1 cellular context compared by ENCODE assay signal in genomic region chr1:44714944-44715571, GRCh38.
TF ChIP-seq lines count a peak whose summit lies in the region.

No MANE protein-coding gene starts in this region.

TF ChIP-seq in HepG2, 621 proteins besides CTCF, POLR2A, EP300 and RAD21:
- TF ChIP-seq ELF3 (CRISPR knock-in tag; IDR thresholded peaks at IDR 0.05) (peak; percentile 62), CREB1 (IDR thresholded peaks at IDR 0.05) (no peak), CREB1 (CRISPR knock-in tag; IDR thresholded peaks at IDR 0.05) (peak; percentile 18; the same call in 1 of the 2 replicates), ARID4A (CRISPR knock-in tag; IDR thresholded peaks at IDR 0.05; ENCODE audit: borderline replicate concordance) (peak; percentile 31; the same call in 1 of the 2 replicates), SMC3 (IDR thresholded peaks at IDR 0.05; ENCODE audit: low read length) (peak; percentile 53), STAG1 (CRISPR knock-in tag; IDR thresholded peaks at IDR 0.05) (peak; percentile 59), MYC (CRISPR knock-in tag; IDR thresholded peaks at IDR 0.05; ENCODE audit: borderline replicate concordance) (no peak), ZBTB39 (CRISPR knock-in tag; IDR thresholded peaks at IDR 0.05) (0 out of 2 replicates have a peak, but pooled peaks have one; percentile 37), ZNF839 (CRISPR knock-in tag; IDR thresholded peaks at IDR 0.05; ENCODE audit: borderline replicate concordance) (no peak), ELF1 (CRISPR knock-in tag; IDR thresholded peaks at IDR 0.05) (peak; percentile 57; the same call in 1 of the 2 replicates), ARNT2 (CRISPR knock-in tag; IDR thresholded peaks at IDR 0.05; ENCODE audit: low read depth) (0 out of 2 replicates have a peak, but pooled peaks have one; percentile 33), ZNF12 (CRISPR knock-in tag; IDR thresholded peaks at IDR 0.05) (peak; percentile 55; the same call in 1 of the 2 replicates), POGK (CRISPR knock-in tag; conservative IDR thresholded peaks at IDR 0.05) (no peak), XRCC5 (optimal IDR thresholded peaks at IDR 0.05; ENCODE audit: low read length) (peak; percentile 27)
